Comparison of ENCODE assay signal across 12 cellular contexts in the genomic region with DNA sequence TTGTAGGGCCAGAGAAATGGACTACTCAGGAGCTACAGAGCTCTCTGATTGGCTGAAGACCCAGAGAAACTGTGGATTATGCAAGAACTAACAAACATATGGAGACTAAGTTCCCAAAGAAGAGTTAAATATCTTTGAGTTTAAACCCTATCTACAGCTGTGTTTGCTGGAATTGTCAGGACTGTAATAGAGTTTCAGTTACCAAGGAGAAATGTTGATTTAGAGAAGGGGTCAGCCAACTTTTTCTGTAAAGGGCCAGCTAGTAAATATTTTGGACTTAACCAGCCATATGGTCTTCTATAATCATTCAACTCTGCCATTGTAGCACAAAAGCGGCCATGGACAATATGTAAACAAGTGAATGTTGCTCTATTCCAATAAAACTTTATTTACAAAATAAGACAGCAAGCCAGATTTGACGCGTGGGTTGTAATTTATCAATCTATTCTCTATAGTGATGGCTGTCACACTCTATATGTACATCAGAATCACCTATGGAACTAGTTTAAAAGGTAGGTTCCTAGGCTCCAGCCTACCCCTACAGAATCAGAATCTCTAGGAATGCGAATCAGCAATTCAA. TPM values are rescaled to one million over a fixed set of nuclear protein-coding genes. Genes with fewer than 3 reads are reported as not detected.
DNase-seq lines count a peak whose midpoint lies in the region; ATAC-seq and TF ChIP-seq lines count a peak whose summit lies in the region.
"Had no signal": no experiment of that assay in that cellular context is flagged by ENCODE, and none has a peak within 500 bp of the region (broad histone marks: within the 10 kb centered on the region; RNA-seq: fewer than 3 reads in every experiment).

No MANE protein-coding gene starts in this region.

- H3K9ac ChIP-seq in KMS-11, result peak overlapping the region; percentile 59; the same call in 1 of the 2 replicates
- H3K9ac ChIP-seq: SK-N-SH had no signal

- H3K4me3 ChIP-seq in KMS-11 (IDR thresholded peaks at IDR 0.05; ENCODE audit: insufficient read depth, low read depth, low read length), result peak overlapping the region; percentile 39
- no peak overlapping the region for H3K4me3 ChIP-seq in gastroesophageal sphincter

- H3K36me3 ChIP-seq in KMS-11 (ENCODE audit: insufficient read depth) (no peaks in the 10 kb centered on the region), gastroesophageal sphincter (no peaks in the 10 kb centered on the region)

- ATAC-seq in GM19463 (IDR thresholded peaks at IDR 0.05; ENCODE audit: unreplicated experiment), result peak; percentile 2
- ATAC-seq in gastroesophageal sphincter, result no peak
- no peak for ATAC-seq in HG03095 (IDR thresholded peaks at IDR 0.05; ENCODE audit: unreplicated experiment)
- ATAC-seq: stimulated activated naive CD8-positive, alpha-beta T cell treated with anti-CD3 and anti-CD28 coated beads, Interleukin-15, Interleukin-2, amounts not matched to agents 100 U/mL and 50 U/mL, for 24 hours had no signal

- H3K4me1 Mint-ChIP-seq in immature natural killer cell, result peaks cover 67 to 74% of the 10 kb centered on the region in 2 donors

- no peaks in the 10 kb centered on the region for H3K79me2 ChIP-seq in KMS-11 (ENCODE audit: insufficient read depth, low read depth)

- peaks cover 62% of the 10 kb centered on the region for H3K4me1 ChIP-seq in KMS-11 (ENCODE audit: low read depth, poor library complexity, severe bottlenecking)
- no peaks in the 10 kb centered on the region for H3K4me1 ChIP-seq in gastroesophageal sphincter

- H3K27me3 ChIP-seq in KMS-11 (ENCODE audit: insufficient read depth, low read depth), result no peaks in the 10 kb centered on the region
- no peaks in the 10 kb centered on the region for H3K27me3 ChIP-seq in gastroesophageal sphincter

- H3K36me3 Mint-ChIP-seq in immature natural killer cell, result peaks cover 3 to 13% (median 8%) of the 10 kb centered on the region in 3 donors

- TF ChIP-seq CTCF in KMS-11 (conservative IDR thresholded peaks at IDR 0.05; ENCODE audit: low read depth, low read length) (no peak), gastroesophageal sphincter (IDR thresholded peaks at IDR 0.05) (no peak)

- peak overlapping the region; percentile 88; the same call in 1 of the 2 replicates for H2AFZ ChIP-seq in KMS-11 (ENCODE audit: low read depth)

- no peak for TF ChIP-seq EP300 in gastroesophageal sphincter (IDR thresholded peaks at IDR 0.05)

- no peaks in the 10 kb centered on the region for H3K9me3 Mint-ChIP-seq in immature natural killer cell

- H3K4me2 ChIP-seq in KMS-11, result peak overlapping the region; percentile 93
- H3K4me2 ChIP-seq: SK-N-SH had no signal

- no peak for DNase-seq in immature natural killer cell
- DNase-seq: cerebellar nuclear complex; NCI-H1417 treated with DMSO at 0.1 percent for 48 hours; OCI-M1; SK-N-SH; stimulated activated naive CD8-positive, alpha-beta T cell treated with anti-CD3 and anti-CD28 coated beads, Interleukin-15, Interleukin-2, amounts not matched to agents 100 U/mL and 50 U/mL, for 24 hours had no signal

- H4K20me1 ChIP-seq in KMS-11 (ENCODE audit: insufficient read depth), result no peaks in the 10 kb centered on the region

- WGBS in gastroesophageal sphincter (ENCODE audit: low coverage in 1 of 2), 2 donors, result 76 to 88% methylated on average over 4 of the region's 4 CpGs

- H3K27ac Mint-ChIP-seq in immature natural killer cell, result peak overlapping the region; percentile 92 to 99 (median 94)

- TF ChIP-seq POLR2A in gastroesophageal sphincter (IDR thresholded peaks at IDR 0.05), result no peak

- peaks cover 0 to 8% (median under 1%) of the 10 kb centered on the region in 3 donors for H3K27me3 Mint-ChIP-seq in immature natural killer cell (ENCODE audit: low read depth in 3 of 3)
- H3K27me3 Mint-ChIP-seq: IgD-negative memory B cell had no signal

- H3K9me3 ChIP-seq in gastroesophageal sphincter, result no peaks in the 10 kb centered on the region
- H3K9me3 ChIP-seq: SK-N-SH had no signal

- H3K27ac ChIP-seq in KMS-11, result peak overlapping the region; percentile 95
- no peak overlapping the region for H3K27ac ChIP-seq in gastroesophageal sphincter
- H3K27ac ChIP-seq: C4-2B had no signal

- peak overlapping the region; percentile 55 to 78 (median 70) for H3K4me3 Mint-ChIP-seq in immature natural killer cell
- H3K4me3 Mint-ChIP-seq: IgD-negative memory B cell had no signal

RNA-seq across cellular contexts. Expression of gene BCL2L15, which starts 7.8 kb away (rescaled TPM):
- under 1 TPM in 1 of 3 donors, not detected in 2; 0.11 TPM for polyA plus RNA-seq in immature natural killer cell
- total RNA-seq in gastroesophageal sphincter, result under 1 TPM in 3 of 4 donors, not detected in 1; 0.15 to 0.93 (median 0.27) TPM
- polyA plus RNA-seq: IgD-negative memory B cell had no signal

RNA-seq across cellular contexts. Expression of gene PTPN22, which starts 8.0 kb away (rescaled TPM):
- 100 to 1,000 TPM in 1 of 3 donors, 10 to 100 TPM in 2; 80.9 to 109 (median 83.6) TPM for polyA plus RNA-seq in immature natural killer cell
- 1 to 10 TPM in 2 of 4 donors, under 1 TPM in 2; 0.27 to 1.4 (median 1.1) TPM for total RNA-seq in gastroesophageal sphincter

RNA-seq across cellular contexts. Expression of gene AP4B1, which starts 25.1 kb away (rescaled TPM):
- polyA plus RNA-seq in immature natural killer cell, result 10 to 100 TPM in 2 of 3 donors, 1 to 10 TPM in 1; 9.7 to 21.6 (median 18.6) TPM
- total RNA-seq in gastroesophageal sphincter, result 10 to 100 TPM in 3 of 4 donors, 1 to 10 TPM in 1; 7.1 to 21.9 (median 12.6) TPM

RNA-seq across cellular contexts. Expression of gene DCLRE1B, which starts 25.6 kb away (rescaled TPM):
- 1 to 10 TPM; 2.0 to 8.4 (median 6.6) TPM for polyA plus RNA-seq in immature natural killer cell
- total RNA-seq in gastroesophageal sphincter, result 1 to 10 TPM; 3.2 to 9.2 (median 5.1) TPM

RNA-seq across cellular contexts. Expression of gene HIPK1, which starts 49.6 kb away (rescaled TPM):
- polyA plus RNA-seq in immature natural killer cell, result 10 to 100 TPM in 2 of 3 donors, 1 to 10 TPM in 1; 4.3 to 27.5 (median 12.7) TPM
- 10 to 100 TPM; 64.8 to 92.3 (median 76.9) TPM for total RNA-seq in gastroesophageal sphincter
